In the genomic region with DNA sequence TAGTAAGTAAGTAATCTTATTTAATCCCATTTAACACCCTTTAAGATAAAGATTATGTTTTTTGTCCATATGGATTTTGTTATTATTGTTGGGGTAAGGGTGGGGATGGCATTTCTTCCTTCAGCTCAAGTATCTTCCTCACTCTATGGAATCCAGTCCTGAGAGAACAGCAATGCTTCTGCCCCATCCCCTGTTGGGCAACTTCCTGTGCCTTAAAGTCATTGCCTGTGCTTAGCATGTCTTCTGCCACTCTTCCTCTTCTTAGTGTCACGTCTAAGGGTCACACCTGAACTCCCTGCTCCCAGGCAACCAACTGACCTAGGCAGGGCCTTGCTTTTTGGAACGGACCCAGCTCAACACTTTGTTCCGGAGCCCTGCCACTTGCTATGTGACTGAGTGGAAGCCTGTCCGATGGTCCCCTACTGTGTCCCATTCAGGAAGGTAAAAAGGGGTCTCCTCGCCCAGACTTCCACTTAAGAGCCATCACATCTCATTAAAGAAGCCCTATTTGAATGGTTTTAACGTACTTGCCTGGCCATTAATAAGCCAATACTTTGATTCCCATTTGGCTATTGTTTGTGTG, we compare ENCODE assay signal across 10 cellular contexts.
"Had no signal": no experiment of that assay in that cellular context is flagged by ENCODE, and none has a peak within 500 bp of the region (broad histone marks: within the 10 kb centered on the region; RNA-seq: fewer than 3 reads in every experiment).

No MANE protein-coding gene starts in this region.

- FAIRE-seq: colon had no signal

- H3K4me3 ChIP-seq: ovary had no signal

- H3K9me3 ChIP-seq: ovary had no signal

- H3K27ac ChIP-seq: ovary had no signal

- H3K36me3 ChIP-seq: ovary had no signal

- DNase-seq: activated CD4-positive, alpha-beta T cell treated with anti-CD3 and anti-CD28 coated beads for 48 hours; activated naive CD4-positive, alpha-beta T cell treated with Interleukin-2 at 50 U/mL for 16 hours; foreskin melanocyte; head of caudate nucleus; mammary epithelial cell; natural killer cell; ovary; stimulated activated CD4-positive, alpha-beta T cell treated with anti-CD3 and anti-CD28 coated beads, Interleukin-2, amount 100 ng/mL, for 48 hours; stimulated activated naive CD8-positive, alpha-beta T cell treated with anti-CD3 and anti-CD28 coated beads, Interleukin-15, Interleukin-2, amounts not matched to agents 100 U/mL and 50 U/mL, for 24 hours had no signal

- H3K27me3 ChIP-seq: ovary had no signal
